ENCODE assay signal across 17 cellular contexts in the genomic region with DNA sequence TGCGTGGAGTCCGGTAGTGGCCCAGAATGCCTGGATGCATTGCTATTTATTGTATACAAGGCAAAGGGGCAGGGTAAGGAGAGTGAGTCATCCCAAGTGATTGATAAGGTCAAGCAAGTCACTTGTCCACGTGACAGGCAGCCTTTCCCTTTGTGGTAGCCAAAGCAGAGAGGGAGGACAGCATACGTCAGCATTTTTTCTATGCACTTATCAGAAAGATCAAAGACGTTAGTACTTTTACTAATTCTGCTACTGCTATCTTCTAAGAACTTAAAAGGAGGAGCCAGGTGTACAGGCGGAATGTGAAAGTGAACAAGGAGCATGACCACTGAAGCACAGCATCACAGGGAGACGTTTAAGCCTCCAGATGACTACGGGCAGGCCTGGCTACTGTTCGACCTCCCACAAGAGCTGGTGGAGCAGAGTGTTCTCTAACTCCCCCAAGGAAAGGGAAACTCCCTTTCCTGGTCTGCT.
"Had no signal": no experiment of that assay in that cellular context is flagged by ENCODE, and none has a peak within 500 bp of the region (broad histone marks: within the 10 kb centered on the region; RNA-seq: fewer than 3 reads in every experiment).

No MANE protein-coding gene starts in this region.

- H3K4me3 ChIP-seq: ascending aorta, dorsolateral prefrontal cortex, esophagus muscularis mucosa, lung, mucosa of descending colon, stomach had no signal

- H3K9ac ChIP-seq: SK-N-SH had no signal

- DNase-seq: activated CD4-positive, CD25-positive, alpha-beta regulatory T cell treated with anti-CD3 and anti-CD28 coated beads, Interleukin-2, amount 50 U/mL, for 72 hours; activated gamma-delta T cell treated with Interleukin-2 at 50 U/mL for 16 hours; dorsolateral prefrontal cortex; immature natural killer cell; left cardiac atrium; mucosa of descending colon; naive thymus-derived CD8-positive, alpha-beta T cell; SK-N-SH; stimulated activated CD4-positive, alpha-beta T cell treated with anti-CD3 and anti-CD28 coated beads, Interleukin-4, amount 100 ng/mL, for 1 hour; stimulated activated CD8-positive, alpha-beta memory T cell treated with anti-CD3 and anti-CD28 coated beads, Interleukin-4, amount 100 ng/mL, for 48 hours; stomach had no signal

- H3K36me3 ChIP-seq: ascending aorta had no signal

- H3K4me1 ChIP-seq: ascending aorta, stomach had no signal

- H3K27ac ChIP-seq: ascending aorta, dorsolateral prefrontal cortex, esophagus muscularis mucosa, stomach had no signal

- H3K4me2 ChIP-seq: SK-N-SH had no signal

- ATAC-seq: left cardiac atrium; naive thymus-derived CD8-positive, alpha-beta T cell had no signal

- H3K27me3 ChIP-seq: ascending aorta, dorsolateral prefrontal cortex, esophagus muscularis mucosa, stomach had no signal

- H3K9me2 ChIP-seq: SK-N-SH had no signal

- FAIRE-seq: bronchial epithelial cell, endometrium, urothelium cell line had no signal
